Comparison of ENCODE assay signal across 19 cellular contexts in genomic region chr17:36768355-36768754, GRCh38.
DNase-seq lines count a peak whose midpoint lies in the region; ATAC-seq, FAIRE-seq and TF ChIP-seq lines count a peak whose summit lies in the region.
"Had no signal": no experiment of that assay in that cellular context is flagged by ENCODE, and none has a peak within 500 bp of the region (broad histone marks: within the 10 kb centered on the region; RNA-seq: fewer than 3 reads in every experiment).

No MANE protein-coding gene starts in this region.

- H3K27ac Mint-ChIP-seq in GM23338: no peak overlapping the region
- no peak overlapping the region for H3K27ac Mint-ChIP-seq in glutamatergic neuron (ENCODE audit: unreplicated experiment)

- H4K20me1 ChIP-seq in GM23338 (replicated peaks; ENCODE audit: insufficient read depth): no peaks in the 10 kb centered on the region

- TF ChIP-seq CTCF in A549 (IDR thresholded peaks at IDR 0.05) (peak; percentile 34), GM23338 (conservative IDR thresholded peaks at IDR 0.05; ENCODE audit: low read depth in 2 of 2) (peak; percentile 55 to 83), glutamatergic neuron (IDR thresholded peaks at IDR 0.05; ENCODE audit: partially characterized antibody, unreplicated experiment) (no peak), testis (IDR thresholded peaks at IDR 0.05) (peak in 1 of 3 experiments; percentile 5)

- H3K36me3 Mint-ChIP-seq in GM23338 (ENCODE audit: low read depth) (no peaks in the 10 kb centered on the region), glutamatergic neuron (ENCODE audit: unreplicated experiment) (no peaks in the 10 kb centered on the region)
- H3K36me3 Mint-ChIP-seq: IgD-negative memory B cell had no signal

- no peaks in the 10 kb centered on the region for H3K27me3 ChIP-seq in GM23338 (ENCODE audit: insufficient read depth)
- no peaks in the 10 kb centered on the region for H3K27me3 ChIP-seq in testis

- H3K9me3 Mint-ChIP-seq in GM23338 (no peaks in the 10 kb centered on the region; the same call in 2 of the 3 replicates), glutamatergic neuron (ENCODE audit: unreplicated experiment) (peaks cover 6% of the 10 kb centered on the region)

- H3K4me2 ChIP-seq in A549 (no peak overlapping the region), GM23338 (no peak overlapping the region)

- H3K9me2 ChIP-seq in GM23338 (ENCODE audit: insufficient read depth): no peaks in the 10 kb centered on the region

- in situ Hi-C loops in SK-MEL-5 (cut with HindIII; ENCODE audit: low pct_unique_long_range_greater_than_20kb, low sequenced_read_pairs): no loop called here

- H3K4me1 Mint-ChIP-seq in GM23338: peaks cover 31% of the 10 kb centered on the region
- peaks cover 4% of the 10 kb centered on the region for H3K4me1 Mint-ChIP-seq in glutamatergic neuron (ENCODE audit: low read depth, unreplicated experiment)

- H3K9me3 ChIP-seq in A549 (no peaks in the 10 kb centered on the region), testis (no peaks in the 10 kb centered on the region)
- H3K9me3 ChIP-seq: mucosa of descending colon had no signal

- WGBS in A549 (ENCODE audit: missing lambda C conversion rate): 46% methylated on average over 11 of the region's 12 CpGs
- whole genome bisulfite sequencing in testis, 2 donors: 26 to 43% methylated on average over 9 to 12 of the region's 12 CpGs

- no peak for DNase-seq in A549 (ENCODE audit: low read depth in 1 of 2, low spot score in 1 of 2)
- DNase-seq in GM23338 (ENCODE audit: low spot score): peak; percentile 68
- peak; percentile 9 for DNase-seq in SK-MEL-5 (ENCODE audit: low read depth, low spot score)
- DNase-seq in glutamatergic neuron: no peak
- no peak for DNase-seq in testis
- no peak for DNase-seq in NCI-H1436 (lab: John Stamatoyannopoulos, UW)
- no peak for DNase-seq in GF-D8 (lab: John Stamatoyannopoulos, UW)
- DNase-seq: activated CD8-positive, alpha-beta memory T cell treated with anti-CD3 and anti-CD28 coated beads, Interleukin-2, amount 50 U/mL, for 4 hours; activated naive CD4-positive, alpha-beta T cell; mucosa of descending colon; NCI-H1105; NCI-H226; stimulated activated CD4-positive, alpha-beta T cell treated with anti-CD3 and anti-CD28 coated beads, Interleukin-4, amount 100 ng/mL, for 4 hours; T-helper 2 cell had no signal

- TF ChIP-seq EP300 in A549 (IDR thresholded peaks at IDR 0.05): no peak

- CTCF ChIA-PET in A549 (lab: Yijun Ruan, JAX): interaction anchor here (0.6 to 2.4 kb wide), 15 partner anchors 9 to 488 kb away, joined by 3 to 14 read pairs (median 3); no protein-coding TSS in a partner anchor

- H3K4me1 ChIP-seq in A549 (no peaks in the 10 kb centered on the region), GM23338 (ENCODE audit: insufficient read depth) (peaks cover 27% of the 10 kb centered on the region), testis (no peaks in the 10 kb centered on the region)

- H3K79me2 ChIP-seq in GM23338 (replicated peaks; ENCODE audit: insufficient read depth): no peaks in the 10 kb centered on the region

- H3K4me3 ChIP-seq in A549 (no peak overlapping the region), GM23338 (no peak overlapping the region), testis (no peak overlapping the region)
- H3K4me3 ChIP-seq: coronary artery, mucosa of descending colon had no signal

- no peak overlapping the region for H2AFZ ChIP-seq in GM23338

- H3F3A ChIP-seq in GM23338 (replicated peaks; ENCODE audit: low read depth): no peaks in the 10 kb centered on the region

- TF ChIP-seq POLR2A in A549 (IDR thresholded peaks at IDR 0.05; ENCODE audit: low read length): no peak
- TF ChIP-seq POLR2A in testis (IDR thresholded peaks at IDR 0.05): no peak

- ATAC-seq in A549: peak; percentile 32 to 78; a peak in 5 of 6 replicates
- peak; percentile 86 for ATAC-seq in GM23338
- no peak for ATAC-seq in GM18867 (IDR thresholded peaks at IDR 0.05; ENCODE audit: unreplicated experiment)
- ATAC-seq: activated CD4-positive, CD25-positive, alpha-beta regulatory T cell treated with anti-CD3 and anti-CD28 coated beads, Interleukin-2, amount 50 U/mL, for 24 hours; mucosa of descending colon had no signal

- no peak overlapping the region for H3K27ac ChIP-seq in A549
- no peak overlapping the region for H3K27ac ChIP-seq in GM23338 (ENCODE audit: low read depth)
- H3K27ac ChIP-seq in testis: no peak overlapping the region
- H3K27ac ChIP-seq: coronary artery, epithelial cell of prostate had no signal

- H3K36me3 ChIP-seq in GM23338 (ENCODE audit: insufficient read depth) (no peaks in the 10 kb centered on the region), testis (ENCODE audit: low read depth, missing control alignments) (no peaks in the 10 kb centered on the region)

- POLR2A ChIA-PET in A549 (lab: Yijun Ruan, JAX): no interaction called here

- H3K4me3 Mint-ChIP-seq in GM23338 (no peak overlapping the region), glutamatergic neuron (ENCODE audit: unreplicated experiment) (peak overlapping the region; percentile 46)
- H3K4me3 Mint-ChIP-seq: IgD-negative memory B cell had no signal

- H3K27me3 Mint-ChIP-seq in GM23338 (ENCODE audit: insufficient read depth, low read depth, poor library complexity) (peaks cover 17% of the 10 kb centered on the region), glutamatergic neuron (ENCODE audit: unreplicated experiment) (no peaks in the 10 kb centered on the region)

- TF ChIP-seq RAD21 in A549 (conservative IDR thresholded peaks at IDR 0.05 in 1 of 2, IDR thresholded peaks at IDR 0.05 in 1 of 2): peak; percentile 53 to 59

- intact Hi-C loops in testis (cut with DNase I; ENCODE audit: low total_unique reads): no loop called here

- no peak for FAIRE-seq in A549 (lab: Jason Lieb, UNC)

TF ChIP-seq in A549, 52 proteins besides CTCF, POLR2A, EP300 and RAD21:
- TF ChIP-seq SMC3 (IDR thresholded peaks at IDR 0.05) (peak; percentile 51; the same call in 2 of the 3 replicates), PBX3 (IDR thresholded peaks at IDR 0.05) (no peak)
TF ChIP-seq in A549: peak in this region for 1.

TF ChIP-seq in GM23338, 12 proteins besides CTCF, POLR2A, EP300 and RAD21:
- TF ChIP-seq EZH2 (IDR thresholded peaks at IDR 0.05; ENCODE audit: low read depth, unreplicated experiment) (no peak), STAT1 (IDR thresholded peaks at IDR 0.05; ENCODE audit: unreplicated experiment) (no peak), REST (IDR thresholded peaks at IDR 0.05; ENCODE audit: unreplicated experiment) (no peak), NANOG (IDR thresholded peaks at IDR 0.05; ENCODE audit: borderline replicate concordance) (no peak), ETS1 (IDR thresholded peaks at IDR 0.05) (no peak), CREB1 (CRISPR knock-in tag; IDR thresholded peaks at IDR 0.05; ENCODE audit: low read depth) (no peak), ZNF331 (CRISPR knock-in tag; IDR thresholded peaks at IDR 0.05; ENCODE audit: low read depth) (no peak)

Comparison
In these comparisons a context has a peak if more than half of its experiments do, and no peak if none do; other contexts are left out.
1. DNase-seq: peak in GM23338 (single experiment) and SK-MEL-5 (single experiment); none in A549 (0 of 2), glutamatergic neuron (single experiment), testis (single experiment), NCI-H1436 (single experiment) and GF-D8 (single experiment).